ENCODE assay signal across 9 cellular contexts in the genomic region with DNA sequence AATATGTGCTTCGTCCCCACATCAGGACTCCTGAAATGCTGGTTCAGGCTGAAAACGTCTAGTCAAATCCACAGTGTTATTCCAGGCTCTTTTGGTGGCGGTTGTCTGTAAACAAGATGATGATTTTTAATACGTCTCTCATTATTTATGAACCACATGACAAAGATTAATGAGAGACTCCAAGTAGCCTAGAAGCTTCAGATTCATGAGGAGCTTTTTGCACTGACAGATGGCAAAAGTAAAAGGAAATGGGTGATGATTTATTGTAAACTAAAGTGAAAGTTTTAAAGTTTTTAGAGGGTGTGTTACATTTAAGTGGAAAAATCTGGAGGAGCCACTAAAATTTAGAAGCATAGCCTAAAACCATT.
DNase-seq lines count a peak whose midpoint lies in the region; ATAC-seq and TF ChIP-seq lines count a peak whose summit lies in the region.
"Had no signal": no experiment of that assay in that cellular context is flagged by ENCODE, and none has a peak within 500 bp of the region (broad histone marks: within the 10 kb centered on the region; RNA-seq: fewer than 3 reads in every experiment).

No MANE protein-coding gene starts in this region.

- TF ChIP-seq CTCF in epithelial cell of proximal tubule (conservative IDR thresholded peaks at IDR 0.05; ENCODE audit: low read depth, low read length) (no peak), parathyroid adenoma (IDR thresholded peaks at IDR 0.05) (no peak)

- no peaks in the 10 kb centered on the region for H3K27me3 ChIP-seq in parathyroid adenoma (ENCODE audit: control insufficient read depth, insufficient read depth, low read length)

- H3K4me1 ChIP-seq in ES-I3 (ENCODE audit: insufficient read depth, low read length) (peaks cover 42% of the 10 kb centered on the region), parathyroid adenoma (peaks cover 11% of the 10 kb centered on the region)

- ATAC-seq in HG03439 (IDR thresholded peaks at IDR 0.05; ENCODE audit: unreplicated experiment): no peak
- ATAC-seq in GM21528 (IDR thresholded peaks at IDR 0.05; ENCODE audit: low FRiP score, unreplicated experiment): no peak
- ATAC-seq in HG03565 (IDR thresholded peaks at IDR 0.05; ENCODE audit: unreplicated experiment): no peak
- ATAC-seq: HCT116 had no signal

- H3K27ac ChIP-seq in parathyroid adenoma: peak overlapping the region; percentile 74

- H2AFZ ChIP-seq in parathyroid adenoma: peak overlapping the region; percentile 71

- H3K9ac ChIP-seq in ES-I3 (ENCODE audit: low read depth, low read length) (peak overlapping the region; percentile 46), parathyroid adenoma (no peak overlapping the region)

- peaks cover 42% of the 10 kb centered on the region for H3K79me2 ChIP-seq in parathyroid adenoma

- H3K4me2 ChIP-seq in parathyroid adenoma (ENCODE audit: low read length): peak overlapping the region; percentile 5

- peak; percentile 79 for DNase-seq in NCI-H82 treated with DMSO at 0.1 percent for 48 hours (lab: John Stamatoyannopoulos, UW; ENCODE audit: unreplicated experiment)
- DNase-seq in epithelial cell of proximal tubule (ENCODE audit: low read depth): no peak
- no peak for DNase-seq in epidermal melanocyte (ENCODE audit: insufficient read length, low spot score)

- H3K36me3 ChIP-seq in ES-I3 (ENCODE audit: insufficient read depth, low read length) (no peaks in the 10 kb centered on the region), parathyroid adenoma (ENCODE audit: control insufficient read depth, insufficient read depth, low read length) (no peaks in the 10 kb centered on the region)

- peak overlapping the region; percentile 53 for H3K4me3 ChIP-seq in epithelial cell of proximal tubule (ENCODE audit: low read depth, low read length)
- H3K4me3 ChIP-seq in parathyroid adenoma (ENCODE audit: low read depth, low read length): peak overlapping the region; percentile 6

- H3K9me3 ChIP-seq in ES-I3 (ENCODE audit: control insufficient read depth, insufficient read depth, low read length) (no peaks in the 10 kb centered on the region), parathyroid adenoma (ENCODE audit: control insufficient read depth, low read length) (no peaks in the 10 kb centered on the region)
